ENCODE assay signal across 28 cellular contexts in genomic region chr12:323507-323906, GRCh38.
"Had no signal": no experiment of that assay in that cellular context is flagged by ENCODE, and none has a peak within 500 bp of the region (broad histone marks: within the 10 kb centered on the region; RNA-seq: fewer than 3 reads in every experiment).

No MANE protein-coding gene starts in this region.

- DNase-seq: activated CD4-positive, alpha-beta memory T cell treated with anti-CD3 and anti-CD28 coated beads for 36 hours; activated CD4-positive, alpha-beta T cell treated with anti-CD3 and anti-CD28 coated beads, Interleukin-2, amount 10 ng/mL, durations not matched to agents 24 days and 14 days; activated CD8-positive, alpha-beta memory T cell treated with anti-CD3 and anti-CD28 coated beads, Interleukin-2, amount 50 U/mL, for 4 hours; activated effector memory CD4-positive, alpha-beta T cell treated with anti-CD3 and anti-CD28 coated beads, Interleukin-2, amount 50 U/mL, for 16 hours; activated naive CD4-positive, alpha-beta T cell; activated T-cell treated with anti-CD3 and anti-CD28 coated beads for 4 hours; activated T-cell treated with anti-CD3 and anti-CD28 coated beads, Interleukin-2, amount 50 U/mL, for 48 hours; amniotic stem cell; aorta; brain microvascular endothelial cell; Kasumi-1; KG1; MM.1S; MV-4-11; NCI-H1092; NCI-H1436 treated with DMSO at 0.1 percent for 48 hours; NCI-H1694 treated with DMSO at 0.1 percent for 48 hours; NCI-H2029; NCI-H345; NCI-H524 treated with DMSO at 0.1 percent for 48 hours; SHP77; SK-N-SH had no signal

- H3K9ac ChIP-seq: SK-N-SH had no signal

- H3K9me3 Mint-ChIP-seq: activated CD4-positive, alpha-beta memory T cell treated with anti-CD3 and anti-CD28 coated beads for 36 hours; activated CD4-positive, alpha-beta T cell treated with anti-CD3 and anti-CD28 coated beads, Interleukin-2, amount 10 ng/mL, durations not matched to agents 24 days and 14 days; activated naive CD4-positive, alpha-beta T cell treated with anti-CD3 and anti-CD28 coated beads, Interleukin-2, amount 50 U/mL, for 72 hours; activated T-helper 17 cell treated with anti-CD3 and anti-CD28 coated beads, Interleukin-2, amount 50 U/mL, for 72 hours; T-helper 1 cell treated with Interleukin-12 subunit alpha and Interleukin-12 subunit beta and Interleukin-4 antibody, amounts not matched to agents 30 μg/mL and 1 μg/mL, for 36 hours; T-helper 2 cell treated with Interferon-gamma antibody and Interleukin-4, amounts not matched to agents 5 μg/mL and 100 μg/mL, for 36 hours had no signal

- H3K27me3 Mint-ChIP-seq: activated CD4-positive, alpha-beta memory T cell treated with anti-CD3 and anti-CD28 coated beads for 36 hours; activated CD4-positive, alpha-beta T cell treated with anti-CD3 and anti-CD28 coated beads, Interleukin-2, amount 10 ng/mL, durations not matched to agents 24 days and 14 days; activated T-helper 17 cell treated with anti-CD3 and anti-CD28 coated beads, Interleukin-2, amount 50 U/mL, for 72 hours had no signal

- H3K4me3 ChIP-seq: SJSA1 had no signal

- H3K9me3 ChIP-seq: SJSA1, SK-N-SH had no signal

- H3K4me2 ChIP-seq: SK-N-SH had no signal

- H3K4me3 Mint-ChIP-seq: activated CD4-positive, alpha-beta memory T cell treated with anti-CD3 and anti-CD28 coated beads for 36 hours; activated CD4-positive, alpha-beta T cell treated with anti-CD3 and anti-CD28 coated beads, Interleukin-2, amount 10 ng/mL, durations not matched to agents 24 days and 14 days; activated T-helper 17 cell treated with anti-CD3 and anti-CD28 coated beads, Interleukin-2, amount 50 U/mL, for 72 hours; T-helper 1 cell treated with Interleukin-12 subunit alpha and Interleukin-12 subunit beta and Interleukin-4 antibody, amounts not matched to agents 30 μg/mL and 1 μg/mL, for 36 hours; T-helper 2 cell treated with Interferon-gamma antibody and Interleukin-4, amounts not matched to agents 5 μg/mL and 100 μg/mL, for 36 hours had no signal

- ATAC-seq: activated naive CD4-positive, alpha-beta T cell treated with anti-CD3 and anti-CD28 coated beads, Interleukin-2, amount 50 U/mL, for 72 hours; activated T-helper 17 cell treated with anti-CD3 and anti-CD28 coated beads, Interleukin-2, amount 50 U/mL, for 72 hours; Panc1 had no signal

- H3K27ac ChIP-seq: brain microvascular endothelial cell, SJSA1 had no signal

- H3K27me3 ChIP-seq: brain microvascular endothelial cell, SJSA1 had no signal

- H3K27ac Mint-ChIP-seq: activated CD4-positive, alpha-beta memory T cell treated with anti-CD3 and anti-CD28 coated beads for 36 hours; activated CD4-positive, alpha-beta T cell treated with anti-CD3 and anti-CD28 coated beads, Interleukin-2, amount 10 ng/mL, durations not matched to agents 24 days and 14 days; activated T-helper 17 cell treated with anti-CD3 and anti-CD28 coated beads, Interleukin-2, amount 50 U/mL, for 72 hours; T-helper 1 cell treated with Interleukin-12 subunit alpha and Interleukin-12 subunit beta and Interleukin-4 antibody, amounts not matched to agents 30 μg/mL and 1 μg/mL, for 36 hours; T-helper 2 cell treated with Interferon-gamma antibody and Interleukin-4, amounts not matched to agents 5 μg/mL and 100 μg/mL, for 36 hours had no signal

- H3K4me1 ChIP-seq: SJSA1 had no signal
